ENCODE assay signal across 12 cellular contexts in genomic region chr22:20439928-20440575, GRCh38.
"Had no signal": no experiment of that assay in that cellular context is flagged by ENCODE, and none has a peak within 500 bp of the region (broad histone marks: within the 10 kb centered on the region; RNA-seq: fewer than 3 reads in every experiment).

No MANE protein-coding gene starts in this region.

- DNase-seq: activated CD4-positive, alpha-beta T cell treated with anti-CD3 and anti-CD28 coated beads, Interleukin-2, amount 10 ng/mL, durations not matched to agents 7 days and 5 days; activated CD4-positive, CD25-positive, alpha-beta regulatory T cell; activated T-cell treated with anti-CD3 and anti-CD28 coated beads for 4 hours; anterior cingulate cortex; effector memory CD8-positive, alpha-beta T cell; erythroblast; hippocampal formation; naive thymus-derived CD4-positive, alpha-beta T cell; occipital lobe; SHP77 treated with DMSO at 0.1 percent for 48 hours had no signal

- H3K27ac ChIP-seq: cardiac muscle cell had no signal

- H3K4me3 ChIP-seq: cardiac muscle cell, tibial nerve had no signal

- H3K9me3 ChIP-seq: tibial nerve had no signal

- H3K27me3 ChIP-seq: tibial nerve had no signal
